In the genomic region with DNA sequence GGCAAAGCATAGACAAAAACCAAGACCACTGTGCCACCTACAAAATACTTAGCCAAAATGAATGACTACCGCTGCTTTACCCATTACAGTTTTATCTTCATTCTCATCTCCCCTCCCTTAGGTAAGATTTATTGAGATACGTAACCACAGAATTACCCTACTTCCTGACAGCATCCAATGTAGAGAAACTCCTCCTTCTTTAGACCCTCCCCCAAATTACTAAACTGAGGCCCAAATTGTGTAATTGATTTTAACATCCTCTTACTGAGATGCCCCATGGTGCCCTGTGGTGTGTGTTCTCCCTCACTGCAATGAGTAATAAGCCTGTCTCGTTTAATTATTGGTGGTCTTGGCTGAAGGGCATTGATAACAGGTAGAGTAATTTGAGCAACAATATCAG, we compare ENCODE assay signal across 16 cellular contexts.
"Had no signal": no experiment of that assay in that cellular context is flagged by ENCODE, and none has a peak within 500 bp of the region (broad histone marks: within the 10 kb centered on the region; RNA-seq: fewer than 3 reads in every experiment).

No MANE protein-coding gene starts in this region.

- H3K27me3 Mint-ChIP-seq: activated B cell treated with CpG ODN at 0.5 μM for 24 hours; activated CD4-positive, alpha-beta T cell treated with anti-CD3 and anti-CD28 coated beads, Interleukin-2, amount 10 ng/mL, durations not matched to agents 7 days and 5 days; activated CD8-positive, alpha-beta memory T cell treated with anti-CD3 and anti-CD28 coated beads, Interleukin-2, amount 10 ng/mL, durations not matched to agents 7 days and 5 days; activated naive CD8-positive, alpha-beta T cell; activated T-cell treated with anti-CD3 and anti-CD28 coated beads, Interleukin-2, amount 50 U/mL, for 24 hours; brain; central memory CD8-positive, alpha-beta T cell; effector memory CD8-positive, alpha-beta T cell had no signal

- H3K27me3 ChIP-seq: gastroesophageal sphincter, stomach had no signal

- FAIRE-seq: TTC549 had no signal

- H3K4me1 ChIP-seq: gastroesophageal sphincter, stomach had no signal

- H3K4me3 ChIP-seq: gastroesophageal sphincter, stomach, thoracic aorta had no signal

- H3K27ac Mint-ChIP-seq: activated B cell treated with CpG ODN at 0.5 μM for 24 hours; activated CD4-positive, alpha-beta T cell treated with anti-CD3 and anti-CD28 coated beads, Interleukin-2, amount 10 ng/mL, durations not matched to agents 7 days and 5 days; activated CD8-positive, alpha-beta memory T cell treated with anti-CD3 and anti-CD28 coated beads, Interleukin-2, amount 10 ng/mL, durations not matched to agents 7 days and 5 days; activated naive CD8-positive, alpha-beta T cell; activated T-cell treated with anti-CD3 and anti-CD28 coated beads, Interleukin-2, amount 50 U/mL, for 24 hours had no signal

- H3K4me3 Mint-ChIP-seq: activated B cell treated with CpG ODN at 0.5 μM for 24 hours; activated CD4-positive, alpha-beta T cell treated with anti-CD3 and anti-CD28 coated beads, Interleukin-2, amount 10 ng/mL, durations not matched to agents 7 days and 5 days; activated CD8-positive, alpha-beta memory T cell treated with anti-CD3 and anti-CD28 coated beads, Interleukin-2, amount 10 ng/mL, durations not matched to agents 7 days and 5 days; activated naive CD8-positive, alpha-beta T cell; activated T-cell treated with anti-CD3 and anti-CD28 coated beads, Interleukin-2, amount 50 U/mL, for 24 hours; brain; central memory CD8-positive, alpha-beta T cell; effector memory CD8-positive, alpha-beta T cell had no signal

- H3K9me3 Mint-ChIP-seq: activated B cell treated with CpG ODN at 0.5 μM for 24 hours; activated T-cell treated with anti-CD3 and anti-CD28 coated beads, Interleukin-2, amount 50 U/mL, for 24 hours; central memory CD8-positive, alpha-beta T cell; effector memory CD8-positive, alpha-beta T cell had no signal

- H3K9me3 ChIP-seq: gastroesophageal sphincter, stomach, thoracic aorta had no signal

- DNase-seq: activated B cell treated with CpG ODN at 0.5 μM for 24 hours; activated CD4-positive, alpha-beta T cell treated with anti-CD3 and anti-CD28 coated beads, Interleukin-2, amount 10 ng/mL, durations not matched to agents 7 days and 5 days; activated CD8-positive, alpha-beta memory T cell treated with anti-CD3 and anti-CD28 coated beads, Interleukin-2, amount 10 ng/mL, durations not matched to agents 7 days and 5 days; activated gamma-delta T cell; activated T-cell treated with anti-CD3 and anti-CD28 coated beads, Interleukin-2, amount 50 U/mL, for 24 hours; amygdala; effector memory CD8-positive, alpha-beta T cell; retina; stimulated activated CD4-positive, alpha-beta T cell treated with anti-CD3 and anti-CD28 coated beads, Interleukin-4, amount 100 ng/mL, for 24 hours; stomach had no signal

- ATAC-seq: activated CD8-positive, alpha-beta memory T cell treated with anti-CD3 and anti-CD28 coated beads, Interleukin-2, amount 10 ng/mL, durations not matched to agents 7 days and 5 days; effector memory CD8-positive, alpha-beta T cell; gastroesophageal sphincter had no signal

- H3K36me3 ChIP-seq: gastroesophageal sphincter, stomach, thoracic aorta had no signal

- H3K27ac ChIP-seq: gastroesophageal sphincter, stomach, thoracic aorta had no signal
